8 cellular contexts compared by ENCODE assay signal in the genomic region with DNA sequence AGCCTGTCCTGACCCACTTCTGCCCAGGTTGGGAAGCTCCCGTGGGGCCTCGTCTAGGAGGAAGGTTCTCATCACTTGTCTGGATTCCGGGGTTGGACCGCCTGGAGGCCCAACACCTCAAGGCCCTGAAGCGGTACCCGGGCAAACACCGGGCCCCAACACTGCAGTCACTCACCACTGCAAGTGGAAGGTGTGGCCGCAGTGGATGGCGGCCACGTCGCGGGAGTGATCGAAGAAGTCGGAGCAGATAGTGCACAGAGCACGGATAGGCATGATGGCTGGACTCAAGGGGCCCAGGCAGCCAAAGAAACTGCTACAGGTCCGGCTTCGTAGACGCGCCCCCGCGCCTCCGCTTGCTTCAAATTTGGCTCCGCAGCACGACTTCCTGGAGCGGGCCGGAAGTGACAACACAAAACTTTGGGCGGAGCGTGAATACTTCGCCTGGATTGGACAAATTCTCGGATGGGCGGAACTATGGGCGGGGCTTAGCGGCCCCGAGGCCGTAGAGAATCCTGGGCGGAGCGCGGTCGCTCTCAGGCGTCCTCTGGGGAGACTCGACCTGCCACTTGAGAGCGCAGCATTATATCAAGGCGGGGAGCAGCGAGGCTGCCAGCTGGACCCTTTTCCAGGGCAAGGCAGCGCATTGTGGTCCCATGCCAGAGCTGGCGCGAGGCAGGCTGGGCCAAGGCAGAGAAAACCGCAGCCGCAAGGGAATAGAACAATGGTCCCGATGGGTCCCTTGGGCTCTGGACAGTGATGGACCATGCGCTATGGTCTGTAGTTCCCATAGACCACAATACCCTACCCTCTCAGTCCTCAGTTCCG. TPM values are rescaled to one million over a fixed set of nuclear protein-coding genes. Genes with fewer than 3 reads are reported as not detected.
DNase-seq lines count a peak whose midpoint lies in the region; ATAC-seq lines count a peak whose summit lies in the region.

A gene with protein sequence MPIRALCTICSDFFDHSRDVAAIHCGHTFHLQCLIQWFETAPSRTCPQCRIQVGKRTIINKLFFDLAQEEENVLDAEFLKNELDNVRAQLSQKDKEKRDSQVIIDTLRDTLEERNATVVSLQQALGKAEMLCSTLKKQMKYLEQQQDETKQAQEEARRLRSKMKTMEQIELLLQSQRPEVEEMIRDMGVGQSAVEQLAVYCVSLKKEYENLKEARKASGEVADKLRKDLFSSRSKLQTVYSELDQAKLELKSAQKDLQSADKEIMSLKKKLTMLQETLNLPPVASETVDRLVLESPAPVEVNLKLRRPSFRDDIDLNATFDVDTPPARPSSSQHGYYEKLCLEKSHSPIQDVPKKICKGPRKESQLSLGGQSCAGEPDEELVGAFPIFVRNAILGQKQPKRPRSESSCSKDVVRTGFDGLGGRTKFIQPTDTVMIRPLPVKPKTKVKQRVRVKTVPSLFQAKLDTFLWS (minus strand): TSS at position 384 of the 825 bp plus-strand sequence. CDS start 111 bp downstream, at position 273.

- peak within 1 kb of the TSS; percentile 95 for H3K27ac Mint-ChIP-seq in activated CD4-positive, alpha-beta T cell treated with anti-CD3 and anti-CD28 coated beads, Interleukin-2, amount 10 ng/mL, durations not matched to agents 7 days and 5 days

- no peaks in the 10 kb centered on the region for H3K9me3 Mint-ChIP-seq in activated CD4-positive, alpha-beta T cell treated with anti-CD3 and anti-CD28 coated beads, Interleukin-2, amount 10 ng/mL, durations not matched to agents 7 days and 5 days

- DNase-seq in C1 segment of cervical spinal cord (lab: John Stamatoyannopoulos, UW) (peak; percentile 42 to 91 (median 84)), NCI-H69 (lab: John Stamatoyannopoulos, UW) (peak; percentile 95), dedifferentiated amniotic fluid mesenchymal stem cell (ENCODE audit: extremely low spot score) (peak; percentile 97), left lobe of liver (ENCODE audit: low spot score) (peak; percentile 92)
- peak; percentile 96 for DNase-seq in activated CD4-positive, alpha-beta T cell treated with anti-CD3 and anti-CD28 coated beads, Interleukin-2, amount 10 ng/mL, durations not matched to agents 7 days and 5 days
- DNase-seq in stimulated activated CD4-positive, alpha-beta T cell treated with anti-CD3 and anti-CD28 coated beads, Interleukin-2, amount 100 ng/mL, for 24 hours = peak; percentile 94 to 96

- peak; percentile 95 for ATAC-seq in GM19328 (IDR thresholded peaks at IDR 0.05; ENCODE audit: unreplicated experiment)
- ATAC-seq in HG03469 (IDR thresholded peaks at IDR 0.05; ENCODE audit: unreplicated experiment) = peak; percentile 71
- ATAC-seq in left lobe of liver = peak; percentile 99

- peaks cover 29% of the 10 kb centered on the region for H3K4me1 Mint-ChIP-seq in activated CD4-positive, alpha-beta T cell treated with anti-CD3 and anti-CD28 coated beads, Interleukin-2, amount 10 ng/mL, durations not matched to agents 7 days and 5 days

- POLR2A ChIA-PET in activated CD4-positive, alpha-beta T cell treated with anti-CD3 and anti-CD28 coated beads, Interleukin-2, amount 10 ng/mL, durations not matched to agents 7 days and 5 days (lab: Charles Lee) = no interaction called here

- peaks cover 2% of the 10 kb centered on the region for H3K36me3 Mint-ChIP-seq in activated CD4-positive, alpha-beta T cell treated with anti-CD3 and anti-CD28 coated beads, Interleukin-2, amount 10 ng/mL, durations not matched to agents 7 days and 5 days (ENCODE audit: low read depth)

- peak within 1 kb of the TSS; percentile 97 for H3K4me3 Mint-ChIP-seq in activated CD4-positive, alpha-beta T cell treated with anti-CD3 and anti-CD28 coated beads, Interleukin-2, amount 10 ng/mL, durations not matched to agents 7 days and 5 days

- no peaks in the 10 kb centered on the region for H3K27me3 Mint-ChIP-seq in activated CD4-positive, alpha-beta T cell treated with anti-CD3 and anti-CD28 coated beads, Interleukin-2, amount 10 ng/mL, durations not matched to agents 7 days and 5 days

- CTCF ChIA-PET in activated CD4-positive, alpha-beta T cell treated with anti-CD3 and anti-CD28 coated beads, Interleukin-2, amount 10 ng/mL, durations not matched to agents 7 days and 5 days (lab: Charles Lee) = interaction anchor here (0.8 to 2.1 kb wide), 10 partner anchors 10 to 75 kb away, joined by 3 to 8 read pairs (median 4); a partner anchor contains a TSS

RNA-seq across cellular contexts. Expression of the gene that starts here (rescaled TPM):
- total RNA-seq in activated CD4-positive, alpha-beta T cell treated with anti-CD3 and anti-CD28 coated beads, Interleukin-2, amount 10 ng/mL, durations not matched to agents 7 days and 5 days = 10 to 100 TPM; 30.9 to 31.0 TPM
- total RNA-seq in left lobe of liver = 0.75 TPM

Comparison
In these comparisons a context has a peak if more than half of its experiments do, and no peak if none do; other contexts are left out.
1. Peak in every context shown above with its lines: DNase-seq and ATAC-seq.
2. RNA of the gene that starts here (total RNA-seq): 30.9 to 31.0 TPM in activated CD4-positive, alpha-beta T cell treated with anti-CD3 and anti-CD28 coated beads, Interleukin-2, amount 10 ng/mL, durations not matched to agents 7 days and 5 days; 0.75 TPM in left lobe of liver (single experiment); every median in the first group is over 10 times any median in the second.
3. Peak in DNase-seq and ATAC-seq in left lobe of liver; RNA of the gene not detected or under 1 TPM.